In the genomic region with DNA sequence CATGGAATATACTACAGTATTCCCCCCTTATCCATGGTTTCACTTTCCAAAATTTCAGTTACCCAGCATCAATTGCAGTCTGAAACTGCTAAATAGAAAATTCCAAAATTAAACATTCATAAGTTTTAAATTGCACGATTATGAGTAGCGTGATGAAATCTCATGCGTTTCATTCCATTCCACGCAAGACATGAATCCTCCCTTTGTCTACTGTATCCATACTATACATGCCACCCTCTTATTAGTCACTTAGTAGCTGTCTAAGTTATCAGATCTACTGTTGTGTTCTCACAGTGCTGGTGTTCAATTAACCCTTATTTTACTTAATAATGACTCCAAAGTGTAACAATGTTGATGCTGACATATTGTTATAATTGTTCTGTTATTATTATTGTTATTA, we compare ENCODE assay signal across 24 cellular contexts.
"Had no signal": no experiment of that assay in that cellular context is flagged by ENCODE, and none has a peak within 500 bp of the region (broad histone marks: within the 10 kb centered on the region; RNA-seq: fewer than 3 reads in every experiment).

No MANE protein-coding gene starts in this region.

- H3K4me1 ChIP-seq: pancreas, prostate gland, right lobe of liver, sigmoid colon, stomach, thyroid gland, upper lobe of right lung, uterus had no signal

- H3K27ac ChIP-seq: neutrophil, pancreas, prostate gland, right lobe of liver, sigmoid colon, stomach, thoracic aorta, thyroid gland, upper lobe of right lung, uterus had no signal

- H3K27me3 ChIP-seq: neutrophil, pancreas, right lobe of liver, sigmoid colon, stomach, thyroid gland, tibial nerve, upper lobe of right lung, uterus had no signal

- DNase-seq: naive thymus-derived CD8-positive, alpha-beta T cell; nephron progenitor cell; nucleus accumbens; pancreas; right cardiac atrium; right lobe of liver; sigmoid colon; small intestine; stimulated activated CD4-positive, alpha-beta T cell treated with anti-CD3 and anti-CD28 coated beads, Interleukin-15, amount 100 ng/mL, for 24 hours; stimulated activated CD4-positive, alpha-beta T cell treated with anti-CD3 and anti-CD28 coated beads, Interleukin-2, amount 100 ng/mL, for 24 hours; stimulated activated CD4-positive, alpha-beta T cell treated with anti-CD3 and anti-CD28 coated beads, Interleukin-2, amount 100 ng/mL, for 48 hours; stimulated activated CD4-positive, alpha-beta T cell treated with anti-CD3 and anti-CD28 coated beads, Interleukin-4, amount 100 ng/mL, for 24 hours; stimulated activated naive B cell treated with anti-CD40 and anti-IgM and Interleukin-4, amounts not matched to agents 10 μg/mL and 1 μg/mL and 100 μg/mL, for 72 hours; stimulated activated naive CD4-positive, alpha-beta T cell treated with Interleukin-2 at 50 U/mL for 16 hours; stomach; thyroid gland; upper lobe of right lung; uterus had no signal

- H3K9me3 ChIP-seq: neutrophil, pancreas, prostate gland, right lobe of liver, sigmoid colon, stomach, thoracic aorta, thyroid gland, tibial nerve, upper lobe of right lung, uterus had no signal

- H3K4me3 ChIP-seq: pancreas, prostate gland, right lobe of liver, sigmoid colon, stomach, thoracic aorta, thyroid gland, tibial nerve, upper lobe of right lung, uterus had no signal

- ATAC-seq: naive thymus-derived CD8-positive, alpha-beta T cell; natural killer cell treated with Interleukin-12 subunit alpha and Interleukin-12 subunit beta and Interleukin-15 and Interleukin-18, amount 100 ng/mL, for 72 hours; pancreas; right cardiac atrium; right lobe of liver; stimulated activated effector memory CD8-positive, alpha-beta T cell treated with anti-CD3 and anti-CD28 coated beads, Interleukin-12 subunit alpha, Interleukin-12 subunit beta, amount 100 ng/mL, for 72 hours; stimulated activated naive B cell treated with anti-CD40 and anti-IgM and Interleukin-4, amounts not matched to agents 10 μg/mL and 1 μg/mL and 100 μg/mL, for 72 hours; upper lobe of right lung had no signal

- H3K36me3 ChIP-seq: neutrophil, pancreas, prostate gland, right lobe of liver, sigmoid colon, stomach, thoracic aorta, thyroid gland, tibial nerve, upper lobe of right lung, uterus had no signal
